18 cellular contexts compared by ENCODE assay signal in the genomic region with DNA sequence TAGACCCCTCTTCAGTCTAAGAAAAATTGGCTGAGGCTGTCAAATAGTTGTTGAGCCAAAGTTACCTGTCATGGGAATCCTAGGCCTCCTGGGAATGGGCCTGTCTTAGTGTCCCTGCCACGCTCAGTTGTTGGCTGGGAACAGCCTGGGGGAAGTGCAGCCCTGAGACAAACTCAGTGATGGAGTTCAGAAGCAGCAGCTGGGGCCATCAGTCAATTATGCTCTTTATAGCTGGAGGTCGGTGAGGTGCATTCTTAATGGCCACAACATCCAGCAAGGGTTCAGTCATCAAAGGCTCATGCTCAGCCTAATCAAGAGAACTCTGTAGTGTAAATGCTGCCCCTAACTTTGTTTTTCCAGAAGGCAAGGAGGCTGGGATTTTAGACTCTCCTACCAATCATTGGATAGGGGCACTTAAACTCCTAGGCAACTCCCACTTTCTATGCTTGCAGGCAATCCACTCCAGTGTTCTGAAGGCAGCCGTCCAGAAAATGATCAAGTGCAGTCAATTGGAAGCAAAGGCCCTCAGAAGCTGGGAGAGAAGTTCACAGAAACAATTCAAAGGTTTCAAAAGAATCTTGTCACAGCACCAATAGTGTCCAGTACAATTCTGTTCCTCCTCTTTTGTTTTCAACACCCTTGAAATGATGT. TPM values are rescaled to one million over a fixed set of nuclear protein-coding genes. Genes with fewer than 3 reads are reported as not detected.
A peak's percentile ranks its signal among the peaks of the same experiment; 100 is the strongest.
DNase-seq lines count a peak whose midpoint lies in the region; ATAC-seq and TF ChIP-seq lines count a peak whose summit lies in the region.
"Had no signal": no experiment of that assay in that cellular context is flagged by ENCODE, and none has a peak within 500 bp of the region (broad histone marks: within the 10 kb centered on the region; RNA-seq: fewer than 3 reads in every experiment).

No MANE protein-coding gene starts in this region.

- no peaks in the 10 kb centered on the region; the same call in 1 of the 2 replicates for H3K9me3 ChIP-seq in BE2C
- H3K9me3 ChIP-seq in lower lobe of right lung = no peaks in the 10 kb centered on the region
- no peaks in the 10 kb centered on the region for H3K9me3 ChIP-seq in Peyer's patch
- H3K9me3 ChIP-seq: sigmoid colon, tibial artery had no signal

- no peaks in the 10 kb centered on the region for H3K36me3 Mint-ChIP-seq in Calu3 (ENCODE audit: insufficient read depth, unreplicated experiment)
- H3K36me3 Mint-ChIP-seq: activated naive CD8-positive, alpha-beta T cell treated with anti-CD3 and anti-CD28 coated beads, Interleukin-2, amount 10 ng/mL, durations not matched to agents 7 days and 5 days had no signal

- H3K36me3 ChIP-seq in BE2C (no peaks in the 10 kb centered on the region), lower lobe of right lung (no peaks in the 10 kb centered on the region), Peyer's patch (no peaks in the 10 kb centered on the region)
- H3K36me3 ChIP-seq: sigmoid colon, tibial artery had no signal

- no peak overlapping the region for H3K4me3 Mint-ChIP-seq in Calu3 (ENCODE audit: low read depth, unreplicated experiment)
- H3K4me3 Mint-ChIP-seq: activated naive CD8-positive, alpha-beta T cell treated with anti-CD3 and anti-CD28 coated beads, Interleukin-2, amount 10 ng/mL, durations not matched to agents 7 days and 5 days had no signal

- H3K27me3 ChIP-seq in BE2C (no peaks in the 10 kb centered on the region), lower lobe of right lung (ENCODE audit: low read depth) (no peaks in the 10 kb centered on the region), Peyer's patch (no peaks in the 10 kb centered on the region)
- H3K27me3 ChIP-seq: sigmoid colon, tibial artery had no signal

- DNase-seq in BE2C (peak; percentile 45), NCI-H1092 (lab: John Stamatoyannopoulos, UW) (peak; percentile 71), NCI-H748 treated with DMSO at 0.1 percent for 48 hours (lab: John Stamatoyannopoulos, UW) (peak; percentile 29), lower lobe of right lung (no peak), Calu3 (no peak), Peyer's patch (no peak), OCI-M1 (lab: John Stamatoyannopoulos, UW) (no peak)
- DNase-seq: activated CD4-positive, alpha-beta T cell treated with anti-CD3 and anti-CD28 coated beads for 4 hours; activated naive CD8-positive, alpha-beta T cell treated with anti-CD3 and anti-CD28 coated beads, Interleukin-2, amount 10 ng/mL, durations not matched to agents 7 days and 5 days; foreskin melanocyte; MV-4-11; SIG-M5; sigmoid colon; stimulated activated CD4-positive, alpha-beta T cell treated with anti-CD3 and anti-CD28 coated beads, Interleukin-2, amount 100 ng/mL, for 48 hours; stimulated activated CD8-positive, alpha-beta memory T cell treated with anti-CD3 and anti-CD28 coated beads, Interleukin-4, amount 100 ng/mL, for 48 hours; T1000; tibial artery had no signal

- H3K27ac ChIP-seq in lower lobe of right lung = no peak overlapping the region
- no peak overlapping the region for H3K27ac ChIP-seq in Peyer's patch
- H3K27ac ChIP-seq: sigmoid colon, tibial artery had no signal

- peaks cover 19% of the 10 kb centered on the region for H3K4me1 ChIP-seq in BE2C
- H3K4me1 ChIP-seq in lower lobe of right lung = no peaks in the 10 kb centered on the region
- no peaks in the 10 kb centered on the region for H3K4me1 ChIP-seq in Peyer's patch
- H3K4me1 ChIP-seq: sigmoid colon, tibial artery had no signal

- H3K27ac Mint-ChIP-seq in Calu3 (ENCODE audit: unreplicated experiment) = no peak overlapping the region
- H3K27ac Mint-ChIP-seq: activated naive CD8-positive, alpha-beta T cell treated with anti-CD3 and anti-CD28 coated beads, Interleukin-2, amount 10 ng/mL, durations not matched to agents 7 days and 5 days had no signal

- H3K4me3 ChIP-seq in BE2C (ENCODE audit: low read depth, low read length) (no peak overlapping the region), lower lobe of right lung (no peak overlapping the region), Peyer's patch (no peak overlapping the region)
- H3K4me3 ChIP-seq: sigmoid colon, tibial artery had no signal

- ATAC-seq in lower lobe of right lung = peak; percentile 29 to 67
- ATAC-seq in GM21423 (IDR thresholded peaks at IDR 0.05; ENCODE audit: unreplicated experiment) = no peak

- H3K27me3 Mint-ChIP-seq in Calu3 (ENCODE audit: unreplicated experiment) = no peaks in the 10 kb centered on the region

- no peak for TF ChIP-seq POLR2A in Peyer's patch (IDR thresholded peaks at IDR 0.05)

- intact Hi-C loops in lower lobe of right lung (cut with DNase I) (no loop called here), Calu3 (cut with micrococcal nuclease; ENCODE audit: unreplicated experiment) (no loop called here)

- H3K4me1 Mint-ChIP-seq in Calu3 (ENCODE audit: low read depth, unreplicated experiment) = no peaks in the 10 kb centered on the region
- H3K4me1 Mint-ChIP-seq: activated naive CD8-positive, alpha-beta T cell treated with anti-CD3 and anti-CD28 coated beads, Interleukin-2, amount 10 ng/mL, durations not matched to agents 7 days and 5 days had no signal

- H3K9me3 Mint-ChIP-seq in Calu3 (ENCODE audit: low read depth, unreplicated experiment) = no peaks in the 10 kb centered on the region
- H3K9me3 Mint-ChIP-seq: activated naive CD8-positive, alpha-beta T cell treated with anti-CD3 and anti-CD28 coated beads, Interleukin-2, amount 10 ng/mL, durations not matched to agents 7 days and 5 days had no signal

- CTCF ChIA-PET in Calu3 (lab: Charles Lee) = no interaction called here

- BruUV-seq in Calu3 (replicated peaks; lab: Mats Ljungman, UMichigan) = no TSS peak

- no peak for TF ChIP-seq CTCF in BE2C (IDR thresholded peaks at IDR 0.05; ENCODE audit: low read depth, low read length)
- no peak for TF ChIP-seq CTCF in lower lobe of right lung (IDR thresholded peaks at IDR 0.05)
- TF ChIP-seq CTCF in Calu3 (IDR thresholded peaks at IDR 0.05; ENCODE audit: unreplicated experiment) = no peak
- TF ChIP-seq CTCF in Peyer's patch (IDR thresholded peaks at IDR 0.05) = no peak

RNA-seq across cellular contexts. Expression of a gene that starts 15.0 kb away (rescaled TPM):
- 285 TPM for polyA plus RNA-seq in BE2C (2012; ENCODE audit: insufficient read depth, insufficient read length, low read depth)
- total RNA-seq in lower lobe of right lung = 0.89 TPM
- total RNA-seq in Calu3 (2022) = 0.21 TPM in 1 of 2 replicates, not detected in the other
- total RNA-seq in Peyer's patch = 1 to 10 TPM in 1 of 4 donors, under 1 TPM in 1, not detected in 2; 0.47 to 1.1 TPM
- total RNA-seq: activated naive CD8-positive, alpha-beta T cell treated with anti-CD3 and anti-CD28 coated beads, Interleukin-2, amount 10 ng/mL, durations not matched to agents 7 days and 5 days had no signal

Comparison
In these comparisons a context has a peak if more than half of its experiments do, and no peak if none do; other contexts are left out.
1. DNase-seq: peak in BE2C (single experiment), NCI-H1092 (single experiment) and NCI-H748 treated with DMSO at 0.1 percent for 48 hours (single experiment); none in lower lobe of right lung (single experiment), Calu3 (single experiment), Peyer's patch (0 of 3) and OCI-M1 (single experiment).